1 cellular context compared by ENCODE assay signal in the genomic region with DNA sequence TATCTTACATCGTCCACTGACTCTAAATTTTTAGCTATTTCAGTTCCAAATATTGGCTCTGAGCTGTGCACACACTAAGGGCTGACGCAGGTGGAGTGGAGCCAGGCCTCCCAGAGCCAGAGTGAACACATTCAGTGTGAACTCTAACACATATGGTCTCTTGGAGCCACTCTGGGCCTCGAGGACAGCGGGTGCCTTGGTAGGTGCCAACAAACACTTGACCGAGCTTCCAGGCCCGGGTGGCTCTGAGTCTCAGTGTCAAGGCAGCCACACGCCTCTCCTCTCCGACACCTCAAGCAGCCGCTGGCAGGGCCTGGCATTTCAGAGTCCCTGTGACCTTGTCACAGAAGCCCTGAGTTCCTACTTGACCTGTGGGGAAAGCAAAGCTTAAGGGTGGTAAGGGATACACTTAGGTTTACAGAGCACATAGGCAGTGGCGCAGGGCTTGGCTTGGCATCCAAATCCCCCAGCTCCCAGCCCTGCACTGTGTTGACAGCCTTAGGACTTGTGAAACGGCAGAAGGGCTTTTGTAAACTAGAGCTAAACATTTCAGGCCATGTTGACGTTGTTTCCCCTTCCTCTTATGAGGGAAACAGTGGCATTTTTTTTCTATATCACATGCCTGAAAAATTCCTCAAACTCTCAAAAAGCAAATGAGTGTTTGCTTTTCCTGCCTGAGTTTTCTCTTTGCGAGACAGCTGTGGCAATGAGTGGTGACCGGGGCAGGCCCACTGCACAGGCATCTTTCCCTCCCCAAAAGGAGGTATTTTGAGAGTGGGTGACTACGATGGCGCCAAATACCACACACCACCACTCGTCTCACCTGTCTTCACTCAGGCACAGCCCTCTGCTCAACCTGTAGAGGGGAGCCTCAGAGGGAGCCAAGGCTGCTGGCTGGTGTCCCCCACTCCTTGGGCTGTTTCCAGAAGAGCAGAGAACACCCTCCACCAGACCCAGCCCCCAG.
TF ChIP-seq lines count a peak whose summit lies in the region.

No MANE protein-coding gene starts in this region.

TF ChIP-seq in SK-N-SH treated with all-trans-retinoic acid at 6 μM for 48 hours, 23 proteins besides CTCF, POLR2A, EP300 and RAD21 (continued from another document):
- TF ChIP-seq, protein P1, sequence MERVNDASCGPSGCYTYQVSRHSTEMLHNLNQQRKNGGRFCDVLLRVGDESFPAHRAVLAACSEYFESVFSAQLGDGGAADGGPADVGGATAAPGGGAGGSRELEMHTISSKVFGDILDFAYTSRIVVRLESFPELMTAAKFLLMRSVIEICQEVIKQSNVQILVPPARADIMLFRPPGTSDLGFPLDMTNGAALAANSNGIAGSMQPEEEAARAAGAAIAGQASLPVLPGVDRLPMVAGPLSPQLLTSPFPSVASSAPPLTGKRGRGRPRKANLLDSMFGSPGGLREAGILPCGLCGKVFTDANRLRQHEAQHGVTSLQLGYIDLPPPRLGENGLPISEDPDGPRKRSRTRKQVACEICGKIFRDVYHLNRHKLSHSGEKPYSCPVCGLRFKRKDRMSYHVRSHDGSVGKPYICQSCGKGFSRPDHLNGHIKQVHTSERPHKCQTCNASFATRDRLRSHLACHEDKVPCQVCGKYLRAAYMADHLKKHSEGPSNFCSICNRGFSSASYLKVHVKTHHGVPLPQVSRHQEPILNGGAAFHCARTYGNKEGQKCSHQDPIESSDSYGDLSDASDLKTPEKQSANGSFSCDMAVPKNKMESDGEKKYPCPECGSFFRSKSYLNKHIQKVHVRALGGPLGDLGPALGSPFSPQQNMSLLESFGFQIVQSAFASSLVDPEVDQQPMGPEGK (CRISPR knock-in tag; IDR thresholded peaks at IDR 0.05; ENCODE audit: borderline replicate concordance): no peak
- no peak for TF ChIP-seq ZNF70 (CRISPR knock-in tag; IDR thresholded peaks at IDR 0.05)
